Comparison of ENCODE assay signal across 26 cellular contexts in genomic region chr15:27589260-27589659, GRCh38.
DNase-seq lines count a peak whose midpoint lies in the region; ATAC-seq and TF ChIP-seq lines count a peak whose summit lies in the region.
"Had no signal": no experiment of that assay in that cellular context is flagged by ENCODE, and none has a peak within 500 bp of the region (broad histone marks: within the 10 kb centered on the region; RNA-seq: fewer than 3 reads in every experiment).

No MANE protein-coding gene starts in this region.

- TF ChIP-seq CTCF in CD4-positive, alpha-beta T cell (IDR thresholded peaks at IDR 0.05), result no peak

- H3K9me3 Mint-ChIP-seq in CD4-positive, alpha-beta T cell, result peaks cover 6% of the 10 kb centered on the region

- H3K9ac ChIP-seq in endocrine pancreas (ENCODE audit: control insufficient read depth, insufficient read depth, low read length), result no peak overlapping the region
- H3K9ac ChIP-seq: parathyroid adenoma had no signal

- peak overlapping the region; percentile 56 for H3K4me3 ChIP-seq in endocrine pancreas (ENCODE audit: control insufficient read depth, insufficient read depth, low read length)
- H3K4me3 ChIP-seq: GM12878, SJSA1 had no signal

- no peak overlapping the region for H3K27ac ChIP-seq in CD4-positive, alpha-beta T cell (ENCODE audit: low read depth, low read length)
- H3K27ac ChIP-seq: HL-60, parathyroid adenoma, SJSA1, VCaP had no signal

- peaks cover 3% of the 10 kb centered on the region for H3K27me3 ChIP-seq in endocrine pancreas (ENCODE audit: control insufficient read depth, insufficient read depth, low read length)
- H3K27me3 ChIP-seq in CD4-positive, alpha-beta T cell (ENCODE audit: control insufficient read depth, insufficient read depth, low read length), result no peaks in the 10 kb centered on the region
- H3K27me3 ChIP-seq: SJSA1 had no signal

- DNase-seq in DMS53 treated with DMSO at 0.1 percent for 48 hours (lab: John Stamatoyannopoulos, UW; ENCODE audit: unreplicated experiment) (peak; percentile 63), NCI-H1092 (lab: John Stamatoyannopoulos, UW) (peak; percentile 25), NCI-H524 treated with DMSO at 0.1 percent for 48 hours (lab: John Stamatoyannopoulos, UW) (peak; percentile 36), C1 segment of cervical spinal cord (lab: John Stamatoyannopoulos, UW) (no peak), DMS153 treated with DMSO at 0.1 percent for 48 hours (lab: John Stamatoyannopoulos, UW; ENCODE audit: unreplicated experiment) (no peak)
- no peak for DNase-seq in CD4-positive, alpha-beta T cell
- DNase-seq in stimulated activated naive CD8-positive, alpha-beta T cell treated with anti-CD3 and anti-CD28 coated beads, Interleukin-15, Interleukin-2, amounts not matched to agents 100 U/mL and 50 U/mL, for 24 hours, result no peak
- DNase-seq: activated CD4-positive, alpha-beta T cell treated with anti-CD3 and anti-CD28 coated beads, Interleukin-2, amount 50 U/mL, for 48 hours; activated T-cell treated with anti-CD3 and anti-CD28 coated beads for 4 hours; amygdala; Calu3; central memory CD4-positive, alpha-beta T cell; GF-D8; left colon; mesendoderm; natural killer cell; stimulated activated naive CD8-positive, alpha-beta T cell treated with anti-CD3 and anti-CD28 coated beads, Interleukin-15, amount 100 ng/mL, for 72 hours; T-helper 17 cell; trophoblast cell had no signal

- CTCF ChIA-PET in CD4-positive, alpha-beta T cell (lab: Charles Lee), result no interaction called here

- H3K4me1 Mint-ChIP-seq in CD4-positive, alpha-beta T cell (ENCODE audit: low read depth), result no peaks in the 10 kb centered on the region
- H3K4me1 Mint-ChIP-seq: IgD-negative memory B cell; natural killer cell; stimulated activated naive CD8-positive, alpha-beta T cell treated with anti-CD3 and anti-CD28 coated beads, Interleukin-15, amount 100 ng/mL, for 72 hours; T-helper 17 cell had no signal

- no peak overlapping the region for H3K27ac Mint-ChIP-seq in CD4-positive, alpha-beta T cell
- H3K27ac Mint-ChIP-seq: natural killer cell, T-helper 17 cell had no signal

- H3K27me3 Mint-ChIP-seq in CD4-positive, alpha-beta T cell, result no peaks in the 10 kb centered on the region
- H3K27me3 Mint-ChIP-seq: IgD-negative memory B cell; stimulated activated naive CD8-positive, alpha-beta T cell treated with anti-CD3 and anti-CD28 coated beads, Interleukin-15, amount 100 ng/mL, for 72 hours; T-helper 17 cell had no signal

- POLR2A ChIA-PET in CD4-positive, alpha-beta T cell (lab: Charles Lee), result no interaction called here

- H3K9me3 ChIP-seq in endocrine pancreas (ENCODE audit: control insufficient read depth, low read length), result no peaks in the 10 kb centered on the region
- no peaks in the 10 kb centered on the region for H3K9me3 ChIP-seq in CD4-positive, alpha-beta T cell (ENCODE audit: control insufficient read depth, low read length)

- no peak overlapping the region for H3K4me3 Mint-ChIP-seq in CD4-positive, alpha-beta T cell
- H3K4me3 Mint-ChIP-seq: IgD-negative memory B cell; natural killer cell; stimulated activated naive CD8-positive, alpha-beta T cell treated with anti-CD3 and anti-CD28 coated beads, Interleukin-15, amount 100 ng/mL, for 72 hours; T-helper 17 cell had no signal

- H3K36me3 Mint-ChIP-seq in CD4-positive, alpha-beta T cell (ENCODE audit: low read depth), result no peaks in the 10 kb centered on the region
- H3K36me3 Mint-ChIP-seq: natural killer cell had no signal

- ATAC-seq in CD4-positive, alpha-beta T cell (ENCODE audit: poor library complexity), result no peak
- ATAC-seq in stimulated activated naive CD8-positive, alpha-beta T cell treated with anti-CD3 and anti-CD28 coated beads, Interleukin-15, Interleukin-2, amounts not matched to agents 100 U/mL and 50 U/mL, for 24 hours, result no peak
- ATAC-seq: GM12878; left colon; natural killer cell; stimulated activated naive CD8-positive, alpha-beta T cell treated with anti-CD3 and anti-CD28 coated beads, Interleukin-15, amount 100 ng/mL, for 72 hours; T-helper 17 cell had no signal

- H3K4me1 ChIP-seq in endocrine pancreas (ENCODE audit: control insufficient read depth, insufficient read depth, low read length), result no peaks in the 10 kb centered on the region
- H3K4me1 ChIP-seq: parathyroid adenoma, SJSA1 had no signal

- intact Hi-C loops in CD4-positive, alpha-beta T cell (cut with DNase I, micrococcal nuclease), result no loop called here

- no peaks in the 10 kb centered on the region for H3K36me3 ChIP-seq in endocrine pancreas (ENCODE audit: control insufficient read depth, insufficient read depth, low read length)
- H3K36me3 ChIP-seq: SJSA1 had no signal

Comparison
In these comparisons a context has a peak if more than half of its experiments do, and no peak if none do; other contexts are left out.
1. DNase-seq: peak in DMS53 treated with DMSO at 0.1 percent for 48 hours (single experiment), NCI-H1092 (single experiment) and NCI-H524 treated with DMSO at 0.1 percent for 48 hours (single experiment); none in CD4-positive, alpha-beta T cell (0 of 10), C1 segment of cervical spinal cord (0 of 14), stimulated activated naive CD8-positive, alpha-beta T cell treated with anti-CD3 and anti-CD28 coated beads, Interleukin-15, Interleukin-2, amounts not matched to agents 100 U/mL and 50 U/mL, for 24 hours (single experiment) and DMS153 treated with DMSO at 0.1 percent for 48 hours (single experiment).